9 cellular contexts compared by ENCODE assay signal in the genomic region with DNA sequence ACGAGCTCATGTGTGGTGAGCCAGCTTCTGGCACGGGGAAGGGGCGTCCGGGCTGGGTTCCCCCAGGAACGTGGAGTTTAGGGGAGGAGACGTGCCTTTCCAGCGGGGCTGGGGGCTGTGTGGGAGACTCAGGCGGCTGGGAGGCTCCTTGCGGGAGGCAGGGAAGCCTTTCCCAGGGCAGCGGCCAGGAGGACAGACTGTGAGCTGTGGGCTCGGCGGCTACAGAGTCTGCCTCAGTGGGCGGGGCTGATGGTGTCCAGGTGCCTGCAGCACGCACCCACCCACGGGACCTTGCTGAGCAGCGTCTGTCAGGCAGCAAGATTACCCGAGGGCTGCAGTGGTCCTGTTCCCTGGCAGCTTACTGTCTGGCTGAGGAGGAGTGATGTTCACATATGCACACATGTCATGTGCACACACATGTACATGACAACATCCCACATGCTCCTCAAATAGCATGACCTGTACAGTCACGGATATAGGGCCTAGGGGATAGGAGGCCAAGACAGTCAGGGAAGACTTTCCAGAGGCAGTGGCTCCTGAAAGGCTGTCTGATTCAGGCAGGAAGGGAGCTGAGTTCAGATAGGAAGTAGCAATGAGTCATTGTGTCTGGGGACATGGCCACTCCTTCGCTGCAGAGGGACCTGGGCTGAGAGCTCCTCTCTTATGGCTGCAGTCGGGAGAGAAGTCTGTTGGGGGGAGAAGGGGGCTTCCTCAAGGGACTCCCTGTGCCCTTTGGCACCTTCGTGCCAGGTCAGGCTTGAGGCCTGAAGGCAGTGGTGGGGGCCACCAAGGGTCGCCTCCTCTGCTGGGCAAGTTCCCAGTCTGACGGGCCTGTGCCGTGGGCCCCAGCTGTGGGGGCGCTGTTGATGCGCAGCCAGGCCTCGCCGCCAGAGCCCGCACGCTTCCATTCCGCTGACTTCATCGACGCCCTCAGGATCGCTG. TPM values are rescaled to one million over a fixed set of nuclear protein-coding genes. Genes with fewer than 3 reads are reported as not detected.
DNase-seq lines count a peak whose midpoint lies in the region; ATAC-seq and TF ChIP-seq lines count a peak whose summit lies in the region.
"Had no signal": no experiment of that assay in that cellular context is flagged by ENCODE, and none has a peak within 500 bp of the region (broad histone marks: within the 10 kb centered on the region; RNA-seq: fewer than 3 reads in every experiment).

No MANE protein-coding gene starts in this region.

- no peak for TF ChIP-seq POLR2A in Peyer's patch (IDR thresholded peaks at IDR 0.05)

- H3K27me3 ChIP-seq in osteoblast (ENCODE audit: insufficient read depth, low read length) (no peaks in the 10 kb centered on the region), Peyer's patch (no peaks in the 10 kb centered on the region)

- H3K4me3 ChIP-seq in osteoblast (ENCODE audit: insufficient read depth, low read length) (peak overlapping the region; percentile 33), Peyer's patch (no peak overlapping the region)

- H2AFZ ChIP-seq in osteoblast (ENCODE audit: low read length): peak overlapping the region; percentile 87

- DNase-seq in ELF-1 (ENCODE audit: low read depth, low spot score) (peak; percentile 37), RKO (ENCODE audit: low spot score) (peak; percentile 79), fibroblast of gingiva (ENCODE audit: low read depth) (peak; percentile 16), osteoblast (ENCODE audit: insufficient read length, low spot score, missing footprints) (peak; percentile 100), Peyer's patch (no peak), OCI-M1 (lab: John Stamatoyannopoulos, UW) (no peak), DMS114 treated with DMSO at 0.1 percent for 48 hours (lab: John Stamatoyannopoulos, UW; ENCODE audit: unreplicated experiment) (no peak)
- DNase-seq: NCI-H1048 had no signal

- no peak for ATAC-seq in HG02623 (IDR thresholded peaks at IDR 0.05; ENCODE audit: unreplicated experiment)

- H3K79me2 ChIP-seq in osteoblast (ENCODE audit: insufficient read depth, low read length): no peaks in the 10 kb centered on the region

- H4K20me1 ChIP-seq in osteoblast (ENCODE audit: insufficient read depth, low read length): no peaks in the 10 kb centered on the region

- H3K36me3 ChIP-seq in osteoblast (ENCODE audit: insufficient read depth, low read length): peaks cover 6% of the 10 kb centered on the region
- peaks cover 0 to 91% (median 0%) of the 10 kb centered on the region in 3 donors for H3K36me3 ChIP-seq in Peyer's patch

- peaks cover 16% of the 10 kb centered on the region for H3K4me1 ChIP-seq in osteoblast (ENCODE audit: insufficient read depth, low read length)
- H3K4me1 ChIP-seq in Peyer's patch: no peaks in the 10 kb centered on the region

- peak overlapping the region; percentile 44 for H3K4me2 ChIP-seq in osteoblast (ENCODE audit: insufficient read depth, low read length)

- TF ChIP-seq CTCF in osteoblast (IDR thresholded peaks at IDR 0.05; ENCODE audit: extremely low read depth, low read depth, low read length) (peak; percentile 7), Peyer's patch (IDR thresholded peaks at IDR 0.05) (no peak)

- H3K9me3 ChIP-seq in osteoblast (ENCODE audit: low read depth, low read length) (no peaks in the 10 kb centered on the region), Peyer's patch (no peaks in the 10 kb centered on the region)

- peak overlapping the region; percentile 54 for H3K27ac ChIP-seq in osteoblast (ENCODE audit: low read depth, low read length)
- H3K27ac ChIP-seq in Peyer's patch: peak overlapping the region in 1 of 4 donors; percentile 19

RNA-seq across cellular contexts. Expression of gene PPP6R3, which starts 23.3 kb away (rescaled TPM):
- 131 and 151 TPM in 2 replicates for total RNA-seq in osteoblast
- total RNA-seq in Peyer's patch: 100 to 1,000 TPM; 130 to 282 (median 156) TPM

Comparison
In these comparisons a context has a peak if more than half of its experiments do, and no peak if none do; other contexts are left out.
1. DNase-seq: peak in ELF-1 (single experiment), RKO (single experiment), fibroblast of gingiva (single experiment) and osteoblast (single experiment); none in Peyer's patch (0 of 3), OCI-M1 (single experiment) and DMS114 treated with DMSO at 0.1 percent for 48 hours (single experiment).